Comparison of ENCODE assay signal across 36 cellular contexts in the genomic region with DNA sequence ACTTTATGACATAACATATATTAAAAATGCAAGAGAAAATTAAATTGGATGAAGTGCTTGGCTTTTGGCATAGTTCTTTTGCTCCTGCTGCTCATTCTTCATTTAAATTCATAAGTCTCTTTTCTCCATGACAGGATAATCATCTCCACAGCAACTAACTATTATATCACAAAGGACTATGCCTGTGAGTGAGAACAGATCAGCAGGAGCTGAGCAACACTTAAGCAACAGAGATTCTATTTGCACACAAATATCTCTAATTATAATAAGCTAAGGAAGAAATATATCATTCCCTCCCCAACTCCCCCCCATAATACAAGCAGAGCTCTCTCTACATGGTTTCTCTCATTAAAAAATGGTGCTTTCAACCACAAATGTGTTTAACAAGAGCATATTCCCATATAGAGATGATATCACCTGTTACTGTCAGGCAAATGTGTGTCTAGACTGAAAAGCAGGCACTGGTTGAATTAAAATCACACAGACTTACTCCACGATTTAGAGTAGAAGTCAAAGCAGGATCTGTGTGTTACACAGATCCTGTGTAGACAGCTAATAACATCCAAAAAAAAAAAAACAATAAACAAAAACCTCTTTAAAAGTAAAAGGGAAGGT. TPM values are rescaled to one million over a fixed set of nuclear protein-coding genes. Genes with fewer than 3 reads are reported as not detected.
DNase-seq lines count a peak whose midpoint lies in the region; ATAC-seq, FAIRE-seq and TF ChIP-seq lines count a peak whose summit lies in the region.
"Had no signal": no experiment of that assay in that cellular context is flagged by ENCODE, and none has a peak within 500 bp of the region (broad histone marks: within the 10 kb centered on the region; RNA-seq: fewer than 3 reads in every experiment).

No MANE protein-coding gene starts in this region.

- no peak overlapping the region for H3K23ac ChIP-seq in mesendoderm (ENCODE audit: low read length)

- no peaks in the 10 kb centered on the region for H3K9me3 ChIP-seq in kidney (ENCODE audit: control insufficient read depth in 1 of 2, low read length in 2 of 2)
- H3K9me3 ChIP-seq: adrenal gland, BLaER1, esophagus muscularis mucosa, prostate gland, sigmoid colon, transverse colon had no signal

- intact Hi-C loops in kidney (cut with DNase I) = no loop called here

- H3K4me2 ChIP-seq in mesendoderm (ENCODE audit: low read length) = no peak overlapping the region
- H3K4me2 ChIP-seq: BLaER1 had no signal

- H3K4me1 ChIP-seq in mesendoderm (ENCODE audit: control insufficient read depth, low read depth, low read length) (no peaks in the 10 kb centered on the region), kidney (ENCODE audit: control insufficient read depth in 1 of 2, insufficient read depth in 1 of 2, low read depth in 1 of 2, low read length in 2 of 2) (no peaks in the 10 kb centered on the region)
- H3K4me1 ChIP-seq: adrenal gland, BLaER1, esophagus muscularis mucosa, prostate gland, sigmoid colon, transverse colon had no signal

- H3K79me2 ChIP-seq in mesendoderm (ENCODE audit: control insufficient read depth, insufficient read depth, low read length) = no peaks in the 10 kb centered on the region

- H3K36me3 ChIP-seq in mesendoderm (ENCODE audit: control insufficient read depth, insufficient read depth, low read length) (no peaks in the 10 kb centered on the region), kidney (ENCODE audit: control insufficient read depth in 1 of 2, insufficient read depth in 2 of 2, low read length in 2 of 2) (no peaks in the 10 kb centered on the region)
- H3K36me3 ChIP-seq: adrenal gland, BLaER1, brain microvascular endothelial cell, esophagus muscularis mucosa, prostate gland, sigmoid colon, transverse colon had no signal

- H3K4me3 Mint-ChIP-seq in stimulated activated naive CD8-positive, alpha-beta T cell treated with anti-CD3 and anti-CD28 coated beads, Interleukin-15, amount 100 ng/mL, for 72 hours = no peak overlapping the region
- H3K4me3 Mint-ChIP-seq: activated CD4-positive, alpha-beta T cell treated with anti-CD3 and anti-CD28 coated beads for 36 hours; activated CD8-positive, alpha-beta T cell treated with anti-CD3 and anti-CD28 coated beads for 36 hours; activated naive CD4-positive, alpha-beta T cell treated with anti-CD3 and anti-CD28 coated beads, Interleukin-2, amount 10 ng/mL, durations not matched to agents 7 days and 5 days; activated T-helper 17 cell treated with anti-CD3 and anti-CD28 coated beads, Interleukin-2, amount 50 U/mL, for 72 hours; naive B cell had no signal

- H4K8ac ChIP-seq in mesendoderm (ENCODE audit: low read depth, low read length) = no peak overlapping the region

- H3K27me3 ChIP-seq in mesendoderm (ENCODE audit: insufficient read depth, low read length, poor library complexity) = no peaks in the 10 kb centered on the region
- H3K27me3 ChIP-seq: adrenal gland, BLaER1, brain microvascular endothelial cell, esophagus muscularis mucosa, sigmoid colon, transverse colon had no signal

- H4K5ac ChIP-seq in mesendoderm (ENCODE audit: low read length) = no peak overlapping the region

- no peak overlapping the region for H3K27ac Mint-ChIP-seq in stimulated activated naive CD8-positive, alpha-beta T cell treated with anti-CD3 and anti-CD28 coated beads, Interleukin-15, amount 100 ng/mL, for 72 hours
- H3K27ac Mint-ChIP-seq: activated CD4-positive, alpha-beta T cell treated with anti-CD3 and anti-CD28 coated beads for 36 hours; activated CD8-positive, alpha-beta T cell treated with anti-CD3 and anti-CD28 coated beads for 36 hours; activated naive CD4-positive, alpha-beta T cell treated with anti-CD3 and anti-CD28 coated beads, Interleukin-2, amount 10 ng/mL, durations not matched to agents 7 days and 5 days; activated T-helper 17 cell treated with anti-CD3 and anti-CD28 coated beads, Interleukin-2, amount 50 U/mL, for 72 hours had no signal

- H3K79me1 ChIP-seq in mesendoderm (ENCODE audit: low read length) = no peaks in the 10 kb centered on the region

- H3K56ac ChIP-seq in mesendoderm (ENCODE audit: low read length) = no peak overlapping the region

- DNase-seq in DMS79 (lab: John Stamatoyannopoulos, UW) (peak; percentile 46), NCI-H1436 treated with DMSO at 0.1 percent for 48 hours (lab: John Stamatoyannopoulos, UW) (peak; percentile 72), NCI-H748 treated with DMSO at 0.1 percent for 48 hours (lab: John Stamatoyannopoulos, UW) (peak; percentile 17), mesendoderm (no peak), kidney (no peak), NCI-H526 treated with DMSO at 0.1 percent for 48 hours (lab: John Stamatoyannopoulos, UW) (no peak)
- no peak for DNase-seq in stimulated activated naive CD8-positive, alpha-beta T cell treated with anti-CD3 and anti-CD28 coated beads, Interleukin-15, amount 100 ng/mL, for 72 hours
- DNase-seq: activated CD4-positive, alpha-beta T cell treated with anti-CD3 and anti-CD28 coated beads for 36 hours; activated CD8-positive, alpha-beta memory T cell treated with anti-CD3 and anti-CD28 coated beads, Interleukin-2, amount 50 U/mL, for 48 hours; activated CD8-positive, alpha-beta T cell treated with anti-CD3 and anti-CD28 coated beads for 36 hours; activated naive CD4-positive, alpha-beta T cell treated with anti-CD3 and anti-CD28 coated beads, Interleukin-2, amount 10 ng/mL, durations not matched to agents 7 days and 5 days; adrenal gland; brain microvascular endothelial cell; cerebellar nuclear complex; dermis blood vessel endothelial cell; DMS53; foreskin fibroblast; Kasumi-1; naive B cell; NCI-H1930; NCI-H524; occipital lobe; Right ventricle myocardium superior; sigmoid colon; stimulated activated CD4-positive, alpha-beta T cell treated with anti-CD3 and anti-CD28 coated beads, Interleukin-4, amount 100 ng/mL, for 1 hour; SW 1271; transverse colon had no signal

- H3K9me3 Mint-ChIP-seq in stimulated activated naive CD8-positive, alpha-beta T cell treated with anti-CD3 and anti-CD28 coated beads, Interleukin-15, amount 100 ng/mL, for 72 hours = no peaks in the 10 kb centered on the region
- H3K9me3 Mint-ChIP-seq: activated CD8-positive, alpha-beta T cell treated with anti-CD3 and anti-CD28 coated beads for 36 hours; activated naive CD4-positive, alpha-beta T cell treated with anti-CD3 and anti-CD28 coated beads, Interleukin-2, amount 10 ng/mL, durations not matched to agents 7 days and 5 days; activated T-helper 17 cell treated with anti-CD3 and anti-CD28 coated beads, Interleukin-2, amount 50 U/mL, for 72 hours had no signal

- no peak overlapping the region for H2AK5ac ChIP-seq in mesendoderm (ENCODE audit: low read length)

- no peaks in the 10 kb centered on the region for H3K4me1 Mint-ChIP-seq in stimulated activated naive CD8-positive, alpha-beta T cell treated with anti-CD3 and anti-CD28 coated beads, Interleukin-15, amount 100 ng/mL, for 72 hours
- H3K4me1 Mint-ChIP-seq: activated CD4-positive, alpha-beta T cell treated with anti-CD3 and anti-CD28 coated beads for 36 hours; activated naive CD4-positive, alpha-beta T cell treated with anti-CD3 and anti-CD28 coated beads, Interleukin-2, amount 10 ng/mL, durations not matched to agents 7 days and 5 days; activated T-helper 17 cell treated with anti-CD3 and anti-CD28 coated beads, Interleukin-2, amount 50 U/mL, for 72 hours; naive B cell had no signal

- TF ChIP-seq CTCF in kidney (IDR thresholded peaks at IDR 0.05; ENCODE audit: borderline replicate concordance, extremely low read depth, insufficient read depth) = no peak

- no peak for ATAC-seq in GM19397 (IDR thresholded peaks at IDR 0.05; ENCODE audit: unreplicated experiment)
- ATAC-seq in stimulated activated naive CD8-positive, alpha-beta T cell treated with anti-CD3 and anti-CD28 coated beads, Interleukin-15, amount 100 ng/mL, for 72 hours = no peak
- ATAC-seq: activated CD4-positive, alpha-beta T cell treated with anti-CD3 and anti-CD28 coated beads for 36 hours; activated CD8-positive, alpha-beta T cell treated with anti-CD3 and anti-CD28 coated beads for 36 hours; activated T-helper 17 cell treated with anti-CD3 and anti-CD28 coated beads, Interleukin-2, amount 50 U/mL, for 72 hours; HCT116 had no signal

- H3K18ac ChIP-seq in mesendoderm (ENCODE audit: low read length) = no peak overlapping the region

- no CpG with 5 or more reads among the region's 1 CpG for WGBS in mesendoderm (ENCODE audit: extremely low coverage, insufficient coverage, low lambda C conversion rate)

- H3K27me3 Mint-ChIP-seq in stimulated activated naive CD8-positive, alpha-beta T cell treated with anti-CD3 and anti-CD28 coated beads, Interleukin-15, amount 100 ng/mL, for 72 hours = no peaks in the 10 kb centered on the region
- H3K27me3 Mint-ChIP-seq: activated CD4-positive, alpha-beta T cell treated with anti-CD3 and anti-CD28 coated beads for 36 hours; activated T-helper 17 cell treated with anti-CD3 and anti-CD28 coated beads, Interleukin-2, amount 50 U/mL, for 72 hours had no signal

- no peak overlapping the region for H3K4ac ChIP-seq in mesendoderm (ENCODE audit: low read depth, low read length)

- no peak overlapping the region for H2BK120ac ChIP-seq in mesendoderm (ENCODE audit: low read depth, low read length)

- H3K27ac ChIP-seq in mesendoderm (ENCODE audit: low read depth, low read length) (no peak overlapping the region), kidney (ENCODE audit: low read depth in 2 of 2, low read length in 2 of 2) (no peak overlapping the region)
- H3K27ac ChIP-seq: adrenal gland, BLaER1, brain microvascular endothelial cell, esophagus muscularis mucosa, prostate gland, sigmoid colon, transverse colon, VCaP had no signal

- H3K4me3 ChIP-seq in mesendoderm (ENCODE audit: low read length) (no peak overlapping the region), kidney (ENCODE audit: low read length in 2 of 2) (no peak overlapping the region)
- H3K4me3 ChIP-seq: adrenal gland, BLaER1, esophagus muscularis mucosa, prostate gland, sigmoid colon, transverse colon had no signal

- FAIRE-seq in kidney (lab: Jason Lieb, UNC) = no peak
- FAIRE-seq: endometrium, G401.6 had no signal

- no peak overlapping the region for H2BK5ac ChIP-seq in mesendoderm (ENCODE audit: low read length)

- no peak overlapping the region for H3K9ac ChIP-seq in mesendoderm (ENCODE audit: low read length)
- H3K9ac ChIP-seq in kidney (ENCODE audit: low read length in 2 of 2) = no peak overlapping the region
- H3K9ac ChIP-seq: BLaER1 had no signal

- H2BK15ac ChIP-seq in mesendoderm (replicated peaks; ENCODE audit: low read depth) = peak overlapping the region; percentile 57

RNA-seq across cellular contexts. Expression of a gene that starts 34.5 kb away (rescaled TPM):
- 5.1 TPM for polyA plus RNA-seq in mesendoderm (2013, experiment 1 of 2)
- 5.5 TPM for polyA plus RNA-seq in mesendoderm (2013, experiment 2 of 2)
- 25.4 TPM for total RNA-seq in kidney
- polyA plus RNA-seq in kidney (ENCODE audit: insufficient read depth, low read depth, low replicate concordance) = 2.6 TPM

RNA-seq across cellular contexts. Expression of a gene that starts 36.5 kb away (rescaled TPM):
- 68.2 TPM for polyA plus RNA-seq in mesendoderm (2013, experiment 1 of 2)
- 67.8 TPM for polyA plus RNA-seq in mesendoderm (2013, experiment 2 of 2)
- 26.0 TPM for total RNA-seq in kidney
- 6.7 TPM for polyA plus RNA-seq in kidney (ENCODE audit: insufficient read depth, low read depth, low replicate concordance)

Comparison
In these comparisons a context has a peak if more than half of its experiments do, and no peak if none do; other contexts are left out.
1. DNase-seq: peak in DMS79 (single experiment), NCI-H1436 treated with DMSO at 0.1 percent for 48 hours (single experiment) and NCI-H748 treated with DMSO at 0.1 percent for 48 hours (single experiment); none in mesendoderm (single experiment), kidney (single experiment), NCI-H526 treated with DMSO at 0.1 percent for 48 hours (single experiment) and stimulated activated naive CD8-positive, alpha-beta T cell treated with anti-CD3 and anti-CD28 coated beads, Interleukin-15, amount 100 ng/mL, for 72 hours (0 of 2).